In genomic region chr21:34603002-34603709, GRCh38 we compare ENCODE assay signal across 8 cellular contexts. TPM values are rescaled to one million over a fixed set of nuclear protein-coding genes. Genes with fewer than 3 reads are reported as not detected.
A peak's percentile ranks its signal among the peaks of the same experiment; 100 is the strongest.
DNase-seq lines count a peak whose midpoint lies in the region; ATAC-seq, FAIRE-seq and TF ChIP-seq lines count a peak whose summit lies in the region.

No MANE protein-coding gene starts in this region.

- peaks cover 0 to 5% of the 10 kb centered on the region in 2 donors for H3K4me1 ChIP-seq in adrenal gland (replicated peaks in 1 of 2)

- no peak overlapping the region for H3K4me3 Mint-ChIP-seq in T-cell

- H3K27ac Mint-ChIP-seq in T-cell = no peak overlapping the region

- FAIRE-seq in GM19239 (lab: Jason Lieb, UNC) = peak; percentile 51

- H3K27me3 Mint-ChIP-seq in T-cell = no peaks in the 10 kb centered on the region

- DNase-seq in AG04449 (ENCODE audit: low read depth, low spot score) (no peak), GM19239 (ENCODE audit: insufficient read length, low spot score) (peak; percentile 48), NCI-H128 (lab: John Stamatoyannopoulos, UW; ENCODE audit: unreplicated experiment) (peak; percentile 84), T-cell (peak in 32 of 34 experiments; percentile 3 to 57 (median 34)), adrenal gland (peak; percentile 74 to 92 (median 82)), left cardiac atrium (peak; percentile 85), renal cortical epithelial cell (ENCODE audit: low read depth) (peak; percentile 52)

- POLR2A ChIA-PET in AG04449 (lab: Yijun Ruan, JAX) = interaction anchor here (0.8 to 2.2 kb wide), 6 partner anchors 24 to 92 kb away, joined by 3 to 10 read pairs (median 4); no protein-coding TSS in a partner anchor
- POLR2A ChIA-PET in T-cell (lab: Charles Lee) = interaction anchor here in 1 of 2 donors (0.6 kb wide), 1 partner anchor 545 kb away, joined by 3 read pairs; no protein-coding TSS in a partner anchor

- H3K27me3 ChIP-seq in adrenal gland = no peaks in the 10 kb centered on the region

- 36 to 49% (median 45%) methylated on average over 15 to 19 of the region's 19 CpGs for WGBS in adrenal gland, 4 donors

- no peaks in the 10 kb centered on the region for H3K36me3 ChIP-seq in adrenal gland (replicated peaks in 1 of 2)

- H3K36me3 Mint-ChIP-seq in T-cell = no peaks in the 10 kb centered on the region

- peak in 3 of 4 experiments; percentile 50 to 66 (median 65) for ATAC-seq in T-cell (replicated peaks in 1 of 4)
- ATAC-seq in left cardiac atrium = peak; percentile 96 to 98
- no peak for ATAC-seq in HG03196 (IDR thresholded peaks at IDR 0.05; ENCODE audit: unreplicated experiment)

- TF ChIP-seq POLR2A in adrenal gland (IDR thresholded peaks at IDR 0.05) = no peak

- H3K9me3 Mint-ChIP-seq in T-cell = no peaks in the 10 kb centered on the region

- intact Hi-C loops in adrenal gland (cut with DNase I) = no loop called here
- intact Hi-C loops in left cardiac atrium (cut with DNase I) = loop anchor here in 1 of 2 donors (1.0 kb wide), 1 partner anchor 93 kb away; no protein-coding TSS in a partner anchor

- H3K4me3 ChIP-seq in AG04449 (ENCODE audit: low read depth, low read length) (no peak overlapping the region), adrenal gland (no peak overlapping the region)

- no peaks in the 10 kb centered on the region for H3K9me3 ChIP-seq in adrenal gland (replicated peaks in 1 of 3)

- CTCF ChIA-PET in AG04449 (lab: Yijun Ruan, JAX) = interaction anchor here (0.6 to 6.9 kb wide), 38 partner anchors 10 to 1337 kb away, joined by 3 to 336 read pairs (median 4); partner anchors contain the start of genes KCNE1 and RCAN1
- CTCF ChIA-PET in T-cell (lab: Charles Lee) = interaction anchor here in 1 of 2 donors (1.1 to 1.8 kb wide), 3 partner anchors 85 to 241 kb away, joined by 3 to 4 read pairs (median 4); no protein-coding TSS in a partner anchor

- H3K27ac ChIP-seq in adrenal gland = no peak overlapping the region

- peak; percentile 89 for TF ChIP-seq CTCF in AG04449 (IDR thresholded peaks at IDR 0.05; ENCODE audit: insufficient read depth, low read length, missing control alignments)
- peak; percentile 48 to 80 (median 68) for TF ChIP-seq CTCF in adrenal gland (IDR thresholded peaks at IDR 0.05)

- H3K4me1 Mint-ChIP-seq in T-cell = peaks cover 0 to 4% (median 0%) of the 10 kb centered on the region in 3 donors

RNA-seq across cellular contexts. Expression of gene RCAN1, which starts 11.8 kb away (rescaled TPM):
- total RNA-seq in T-cell (1 to 10 TPM; 5.2 to 8.2 (median 5.8) TPM), adrenal gland (10 to 100 TPM; 13.6 to 74.4 (median 24.2) TPM), left cardiac atrium (10 to 100 TPM; 34.8 to 35.3 TPM), renal cortical epithelial cell (82.0 and 113 TPM in 2 replicates)
- 10 to 100 TPM; 17.8 to 26.5 (median 22.1) TPM for polyA plus RNA-seq in adrenal gland
